In genomic region chr12:79900951-79901350, GRCh38 we compare ENCODE assay signal across 18 cellular contexts. TPM values are rescaled to one million over a fixed set of nuclear protein-coding genes. Genes with fewer than 3 reads are reported as not detected.
DNase-seq lines count a peak whose midpoint lies in the region; ATAC-seq, FAIRE-seq and TF ChIP-seq lines count a peak whose summit lies in the region.
"Had no signal": no experiment of that assay in that cellular context is flagged by ENCODE, and none has a peak within 500 bp of the region (broad histone marks: within the 10 kb centered on the region; RNA-seq: fewer than 3 reads in every experiment).

No MANE protein-coding gene starts in this region.

- H3K79me2 ChIP-seq in HepG2 (ENCODE audit: insufficient read depth, low read length): peaks cover 75% of the 10 kb centered on the region

- H3K27me3 ChIP-seq in esophagus muscularis mucosa (no peaks in the 10 kb centered on the region), HepG2 (ENCODE audit: control insufficient read depth in 1 of 2, insufficient read depth in 2 of 2, low read length in 2 of 2) (no peaks in the 10 kb centered on the region)

- H3K27ac Mint-ChIP-seq in natural killer cell (peak overlapping the region; percentile 24 to 42), chondrocyte (ENCODE audit: unreplicated experiment) (no peak overlapping the region)
- no peak overlapping the region for H3K27ac Mint-ChIP-seq in natural killer cell treated with Interleukin-12 subunit alpha and Interleukin-12 subunit beta and Interleukin-15 and Interleukin-18, amount 100 ng/mL, for 72 hours
- H3K27ac Mint-ChIP-seq: B cell; CD4-positive, alpha-beta T cell had no signal

- CTCF ChIA-PET in HepG2 (lab: Yijun Ruan, JAX; ENCODE audit: low intra/inter-chr PET ratio, low total read pairs): no interaction called here

- ATAC-seq in natural killer cell (no peak), HepG2 (no peak)
- ATAC-seq in natural killer cell treated with Interleukin-12 subunit alpha and Interleukin-12 subunit beta and Interleukin-15 and Interleukin-18, amount 100 ng/mL, for 72 hours: no peak
- ATAC-seq: GM12878, HCT116 had no signal

- TF ChIP-seq EP300 in esophagus muscularis mucosa (IDR thresholded peaks at IDR 0.05) (no peak), HepG2 (IDR thresholded peaks at IDR 0.05; ENCODE audit: low read depth in 2 of 2, low read length in 2 of 2) (no peak), HepG2 (CRISPR knock-in tag; IDR thresholded peaks at IDR 0.05; ENCODE audit: borderline replicate concordance) (no peak)

- no peak for TF ChIP-seq POLR2A in esophagus muscularis mucosa (IDR thresholded peaks at IDR 0.05; ENCODE audit: low read depth)
- TF ChIP-seq POLR2A in HepG2 (IDR thresholded peaks at IDR 0.05; ENCODE audit: insufficient read depth in 1 of 2, low read depth in 2 of 2, low read length in 2 of 2): no peak

- H3K4me3 Mint-ChIP-seq in natural killer cell (no peak overlapping the region), chondrocyte (ENCODE audit: unreplicated experiment) (no peak overlapping the region)
- no peak overlapping the region for H3K4me3 Mint-ChIP-seq in natural killer cell treated with Interleukin-12 subunit alpha and Interleukin-12 subunit beta and Interleukin-15 and Interleukin-18, amount 100 ng/mL, for 72 hours
- H3K4me3 Mint-ChIP-seq: B cell; CD4-positive, alpha-beta T cell had no signal

- H2AFZ ChIP-seq in HepG2 (ENCODE audit: low read length): no peak overlapping the region

- H3K4me3 ChIP-seq in esophagus muscularis mucosa: no peak overlapping the region
- H3K4me3 ChIP-seq in HepG2 (replicated peaks in 1 of 3; ENCODE audit: insufficient read depth in 1 of 3, low read depth in 2 of 3, low read length in 3 of 3): no peak overlapping the region
- H3K4me3 ChIP-seq: GM12878 had no signal

- WGBS in esophagus muscularis mucosa: 16% methylated on average over 2 of the region's 2 CpGs
- 80% methylated on average over 2 of the region's 2 CpGs for WGBS in HepG2 (ENCODE audit: low lambda C conversion rate)

- H3K4me1 Mint-ChIP-seq in natural killer cell (peaks cover 73 to 79% of the 10 kb centered on the region in 2 donors), chondrocyte (ENCODE audit: low read depth) (peaks cover 70% of the 10 kb centered on the region)
- peaks cover 47 to 64% of the 10 kb centered on the region in 2 donors for H3K4me1 Mint-ChIP-seq in natural killer cell treated with Interleukin-12 subunit alpha and Interleukin-12 subunit beta and Interleukin-15 and Interleukin-18, amount 100 ng/mL, for 72 hours (ENCODE audit: low read depth in 2 of 2)

- DNase-seq in natural killer cell (no peak), esophagus muscularis mucosa (ENCODE audit: extremely low spot score) (no peak), HepG2 (ENCODE audit: low spot score) (no peak), cerebellar cortex (ENCODE audit: low spot score) (no peak), HuH-7 (ENCODE audit: low spot score) (no peak), chondrocyte (ENCODE audit: low spot score) (no peak), NCI-H128 (lab: John Stamatoyannopoulos, UW; ENCODE audit: unreplicated experiment) (no peak)
- DNase-seq in natural killer cell treated with Interleukin-12 subunit alpha and Interleukin-12 subunit beta and Interleukin-15 and Interleukin-18, amount 100 ng/mL, for 72 hours (ENCODE audit: low spot score): no peak
- DNase-seq: ACHN; C1 segment of cervical spinal cord; Calu3; CD4-positive, alpha-beta T cell; DMS 273 treated with DMSO at 0.1 percent for 48 hours; DMS79 had no signal

- TF ChIP-seq RAD21 in HepG2 (CRISPR knock-in tag; IDR thresholded peaks at IDR 0.05): no peak

- no TSS peak for BruUV-seq in HepG2 (replicated peaks; lab: Mats Ljungman, UMichigan)

- H4K20me1 ChIP-seq in HepG2 (ENCODE audit: insufficient read depth, low read length): peaks cover 10% of the 10 kb centered on the region

- H3K9ac ChIP-seq in HepG2 (ENCODE audit: insufficient read depth, low read depth, low read length): no peak overlapping the region

- H3K4me1 ChIP-seq in esophagus muscularis mucosa (peaks cover 38 to 98% (median 96%) of the 10 kb centered on the region in 4 donors), HepG2 (ENCODE audit: insufficient read depth, low read length) (peaks cover 42% of the 10 kb centered on the region)

- no peaks in the 10 kb centered on the region for H3K36me3 ChIP-seq in esophagus muscularis mucosa
- H3K36me3 ChIP-seq in HepG2 (replicated peaks in 1 of 2; ENCODE audit: control insufficient read depth in 1 of 2, insufficient read depth in 2 of 2, low read length in 2 of 2): no peaks in the 10 kb centered on the region

- H3K27ac ChIP-seq in esophagus muscularis mucosa (replicated peaks in 1 of 4): peak overlapping the region; percentile 8 to 49 (median 40)
- peak overlapping the region; percentile 24 for H3K27ac ChIP-seq in HepG2 (ENCODE audit: extremely low read length, insufficient read depth, low read length)

- H3K36me3 Mint-ChIP-seq in natural killer cell (no peaks in the 10 kb centered on the region), chondrocyte (ENCODE audit: low read depth) (no peaks in the 10 kb centered on the region)
- no peaks in the 10 kb centered on the region for H3K36me3 Mint-ChIP-seq in natural killer cell treated with Interleukin-12 subunit alpha and Interleukin-12 subunit beta and Interleukin-15 and Interleukin-18, amount 100 ng/mL, for 72 hours

- in situ Hi-C loops in HepG2 (cut with HindIII; ENCODE audit: extremely low pct_ligation_motif_present, low pct_unique_long_range_greater_than_20kb): no loop called here

- H3K27me3 Mint-ChIP-seq in natural killer cell (ENCODE audit: low read depth in 2 of 2): no peaks in the 10 kb centered on the region
- no peaks in the 10 kb centered on the region for H3K27me3 Mint-ChIP-seq in natural killer cell treated with Interleukin-12 subunit alpha and Interleukin-12 subunit beta and Interleukin-15 and Interleukin-18, amount 100 ng/mL, for 72 hours
- H3K27me3 Mint-ChIP-seq in chondrocyte (ENCODE audit: low read depth): no peaks in the 10 kb centered on the region
- H3K27me3 Mint-ChIP-seq: B cell; CD4-positive, alpha-beta T cell had no signal

- H3K9me3 ChIP-seq in esophagus muscularis mucosa (no peaks in the 10 kb centered on the region), HepG2 (ENCODE audit: low read length) (no peaks in the 10 kb centered on the region)

- intact Hi-C loops in natural killer cell (cut with micrococcal nuclease): no loop called here
- intact Hi-C loops in esophagus muscularis mucosa (cut with DNase I): no loop called here
- intact Hi-C loops in HepG2 (cut with micrococcal nuclease; ENCODE audit: unreplicated experiment): loop anchor here (1.0 kb wide), 1 partner anchor 12 kb away; no protein-coding TSS in a partner anchor

- no peak for FAIRE-seq in HepG2 (lab: Jason Lieb, UNC)
- FAIRE-seq: GM12878, GM18507 had no signal

- no peaks in the 10 kb centered on the region for H3K9me3 Mint-ChIP-seq in natural killer cell
- no peaks in the 10 kb centered on the region for H3K9me3 Mint-ChIP-seq in natural killer cell treated with Interleukin-12 subunit alpha and Interleukin-12 subunit beta and Interleukin-15 and Interleukin-18, amount 100 ng/mL, for 72 hours
- no peaks in the 10 kb centered on the region for H3K9me3 Mint-ChIP-seq in chondrocyte (ENCODE audit: low read depth)
- H3K9me3 Mint-ChIP-seq: CD4-positive, alpha-beta T cell had no signal

- no peak for TF ChIP-seq CTCF in natural killer cell (IDR thresholded peaks at IDR 0.05)
- no peak for TF ChIP-seq CTCF in esophagus muscularis mucosa (IDR thresholded peaks at IDR 0.05)
- no peak for TF ChIP-seq CTCF in HepG2 (CRISPR knock-in tag; IDR thresholded peaks at IDR 0.05)
- no peak for TF ChIP-seq CTCF in chondrocyte (IDR thresholded peaks at IDR 0.05)

- POLR2A ChIA-PET in HepG2 (lab: Yijun Ruan, JAX): no interaction called here

- no peak overlapping the region for H3K4me2 ChIP-seq in HepG2 (ENCODE audit: low read depth, low read length)

TF ChIP-seq in HepG2, 621 proteins besides CTCF, POLR2A, EP300 and RAD21 (continues in another document):
- no peak for TF ChIP-seq ZNF704 (CRISPR knock-in tag; IDR thresholded peaks at IDR 0.05; ENCODE audit: borderline replicate concordance)

RNA-seq across cellular contexts. Expression of gene PPP1R12A, which starts 33.9 kb away (rescaled TPM):
- total RNA-seq in natural killer cell (100 to 1,000 TPM; 145 to 192 (median 185) TPM), esophagus muscularis mucosa (100 to 1,000 TPM; 441 to 691 (median 542) TPM), HepG2 (2016; rRNA removed; fragmentation: Illumina TruSeq; extraction: Trizol) (38.1 and 50.0 TPM in 2 replicates), chondrocyte (118 to 139 TPM (median 135 TPM) in 3 replicates)
- total RNA-seq in natural killer cell treated with Interleukin-12 subunit alpha and Interleukin-12 subunit beta and Interleukin-15 and Interleukin-18, amount 100 ng/mL, for 72 hours: 100 to 1,000 TPM; 112 to 131 TPM
- 9.5 and 9.7 TPM in 2 replicates for total RNA-seq in HepG2 (2016; cell fraction: cytosol; rRNA removed; fragmentation: Illumina TruSeq; extraction: Trizol; ENCODE audit: low read depth)
- 34.3 and 46.1 TPM in 2 replicates for total RNA-seq in HepG2 (2016; cell fraction: insoluble cytoplasmic fraction; rRNA removed; fragmentation: Illumina TruSeq; extraction: Trizol)
- total RNA-seq in HepG2 (2016; cell fraction: membrane; rRNA removed; fragmentation: Illumina TruSeq; extraction: Trizol): 9.0 and 11.0 TPM in 2 replicates
- 71.8 and 85.6 TPM in 2 replicates for total RNA-seq in HepG2 (2016; cell fraction: nucleus; rRNA removed; fragmentation: Illumina TruSeq; extraction: Trizol)
- polyA plus RNA-seq in HepG2 (2011; rRNA removed): 15.2 and 23.8 TPM in 2 replicates
- 5.3 and 7.6 TPM in 2 replicates for polyA plus RNA-seq in HepG2 (2011; cell fraction: cytosol; rRNA removed)
- 20.0 and 20.9 TPM in 2 replicates for polyA plus RNA-seq in HepG2 (2011; cell fraction: nucleus; rRNA removed)
- 14.8 and 21.7 TPM in 2 replicates for polyA plus RNA-seq in HepG2 (2012)
- 0.25 and 0.49 TPM in 2 replicates for polyA plus RNA-seq in HepG2 (2016; cell fraction: cytosol; fragmentation: Illumina TruSeq; extraction: Trizol; ENCODE audit: low read depth)
- polyA plus RNA-seq in HepG2 (2016; cell fraction: insoluble cytoplasmic fraction; fragmentation: Illumina TruSeq; extraction: Trizol; ENCODE audit: low read depth): 13.4 and 14.7 TPM in 2 replicates
- polyA plus RNA-seq in HepG2 (2016; cell fraction: membrane; fragmentation: Illumina TruSeq; extraction: Trizol; ENCODE audit: low read depth): 1.1 and 1.3 TPM in 2 replicates
- polyA plus RNA-seq in HepG2 (2016; cell fraction: nucleus; fragmentation: Illumina TruSeq; extraction: Trizol; ENCODE audit: insufficient read depth, low read depth): 32.1 and 35.6 TPM in 2 replicates
- polyA minus RNA-seq in HepG2 (2011; rRNA and poly(A)+ RNA removed; ENCODE audit: low replicate concordance): 46.9 and 51.1 TPM in 2 replicates
- 32.1 and 37.0 TPM in 2 replicates for polyA minus RNA-seq in HepG2 (2011; cell fraction: cytosol; rRNA and poly(A)+ RNA removed)
- 148 and 194 TPM in 2 replicates for polyA minus RNA-seq in HepG2 (2011; cell fraction: nucleus; rRNA and poly(A)+ RNA removed)

Comparison
In these comparisons a context has a peak if more than half of its experiments do, and no peak if none do; other contexts are left out.
1. H3K27ac Mint-ChIP-seq: peak in natural killer cell (2 of 2); none in natural killer cell treated with Interleukin-12 subunit alpha and Interleukin-12 subunit beta and Interleukin-15 and Interleukin-18, amount 100 ng/mL, for 72 hours (0 of 2) and chondrocyte (single experiment).